13 cellular contexts compared by ENCODE assay signal in the genomic region with DNA sequence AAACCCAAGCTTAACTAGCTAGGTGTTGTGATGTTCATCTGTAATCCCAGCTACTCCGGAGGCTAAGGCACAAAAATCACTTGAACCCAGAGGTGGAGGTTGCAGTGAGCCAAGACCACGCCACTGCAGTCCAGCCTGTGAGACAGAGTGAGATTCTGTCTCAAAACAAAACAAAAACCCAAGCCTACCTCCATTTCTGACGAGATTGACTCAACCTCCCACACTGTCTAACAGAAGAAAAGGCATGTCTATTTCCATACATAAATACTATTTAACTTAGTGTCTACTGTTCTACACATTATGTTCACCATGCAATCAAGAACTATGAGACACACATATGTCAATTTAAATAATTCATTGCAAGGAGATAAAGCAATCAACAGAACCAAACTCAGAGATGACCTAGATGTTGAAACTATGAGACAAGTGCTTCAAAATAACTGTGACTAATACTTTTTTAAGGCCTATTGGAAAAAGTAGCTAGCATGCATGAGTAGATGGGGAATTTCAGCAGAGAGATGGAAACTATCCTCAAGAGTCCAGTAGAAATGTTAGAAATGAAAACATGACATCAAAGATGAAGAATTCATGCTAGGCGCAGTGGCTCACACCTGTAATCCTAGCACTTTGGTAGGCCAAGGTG.
A peak's percentile ranks its signal among the peaks of the same experiment; 100 is the strongest.
DNase-seq lines count a peak whose midpoint lies in the region; ATAC-seq lines count a peak whose summit lies in the region.
"Had no signal": no experiment of that assay in that cellular context is flagged by ENCODE, and none has a peak within 500 bp of the region (broad histone marks: within the 10 kb centered on the region; RNA-seq: fewer than 3 reads in every experiment).

No MANE protein-coding gene starts in this region.

- no peaks in the 10 kb centered on the region for H3K9me3 Mint-ChIP-seq in activated T-helper 1 cell treated with anti-CD3 and anti-CD28 coated beads, Interleukin-12 subunit alpha, Interleukin-12 subunit beta, Interleukin-2, Interleukin-4 antibody, amounts not matched to agents 30 ng/mL and 10 ng/mL and 1 ng/mL, durations not matched to agents 14 hours and 24 hours and 36 hours

- H3K27me3 Mint-ChIP-seq in activated T-helper 1 cell treated with anti-CD3 and anti-CD28 coated beads, Interleukin-12 subunit alpha, Interleukin-12 subunit beta, Interleukin-2, Interleukin-4 antibody, amounts not matched to agents 30 ng/mL and 10 ng/mL and 1 ng/mL, durations not matched to agents 14 hours and 24 hours and 36 hours (ENCODE audit: insufficient read depth): peaks cover 6% of the 10 kb centered on the region

- no peak for DNase-seq in activated T-helper 1 cell treated with anti-CD3 and anti-CD28 coated beads, Interleukin-12 subunit alpha, Interleukin-12 subunit beta, Interleukin-2, Interleukin-4 antibody, amounts not matched to agents 30 ng/mL and 10 ng/mL and 1 ng/mL, durations not matched to agents 14 hours and 24 hours and 36 hours (ENCODE audit: low spot score)
- DNase-seq in GF-D8 (lab: John Stamatoyannopoulos, UW): no peak
- no peak for DNase-seq in hippocampal formation (lab: John Stamatoyannopoulos, UW)
- DNase-seq: amniotic stem cell; Calu3; effector CD4-positive, alpha-beta T cell; heart left ventricle; NCI-H2227 treated with DMSO at 0.1 percent for 48 hours; pancreas had no signal

- peak overlapping the region; percentile 82 for H3K27ac Mint-ChIP-seq in activated T-helper 1 cell treated with anti-CD3 and anti-CD28 coated beads, Interleukin-12 subunit alpha, Interleukin-12 subunit beta, Interleukin-2, Interleukin-4 antibody, amounts not matched to agents 30 ng/mL and 10 ng/mL and 1 ng/mL, durations not matched to agents 14 hours and 24 hours and 36 hours

- no peak overlapping the region for H3K4me3 Mint-ChIP-seq in activated T-helper 1 cell treated with anti-CD3 and anti-CD28 coated beads, Interleukin-12 subunit alpha, Interleukin-12 subunit beta, Interleukin-2, Interleukin-4 antibody, amounts not matched to agents 30 ng/mL and 10 ng/mL and 1 ng/mL, durations not matched to agents 14 hours and 24 hours and 36 hours

- no peaks in the 10 kb centered on the region for H3K36me3 Mint-ChIP-seq in activated T-helper 1 cell treated with anti-CD3 and anti-CD28 coated beads, Interleukin-12 subunit alpha, Interleukin-12 subunit beta, Interleukin-2, Interleukin-4 antibody, amounts not matched to agents 30 ng/mL and 10 ng/mL and 1 ng/mL, durations not matched to agents 14 hours and 24 hours and 36 hours (ENCODE audit: low read depth)

- H3K4me1 Mint-ChIP-seq in activated T-helper 1 cell treated with anti-CD3 and anti-CD28 coated beads, Interleukin-12 subunit alpha, Interleukin-12 subunit beta, Interleukin-2, Interleukin-4 antibody, amounts not matched to agents 30 ng/mL and 10 ng/mL and 1 ng/mL, durations not matched to agents 14 hours and 24 hours and 36 hours (ENCODE audit: low read depth): no peaks in the 10 kb centered on the region

- intact Hi-C loops in activated T-helper 1 cell treated with anti-CD3 and anti-CD28 coated beads, Interleukin-12 subunit alpha, Interleukin-12 subunit beta, Interleukin-2, Interleukin-4 antibody, amounts not matched to agents 30 ng/mL and 10 ng/mL and 1 ng/mL, durations not matched to agents 14 hours and 24 hours and 36 hours (cut with micrococcal nuclease): loop anchor here (2.0 kb wide), 1 partner anchor 271 kb away; no protein-coding TSS in a partner anchor

- ATAC-seq in GM18498 (IDR thresholded peaks at IDR 0.05; ENCODE audit: unreplicated experiment): peak; percentile 73
- peak; percentile 74 for ATAC-seq in GM18909 (IDR thresholded peaks at IDR 0.05; ENCODE audit: poor library complexity, unreplicated experiment)
- ATAC-seq in HG02798 (IDR thresholded peaks at IDR 0.05; ENCODE audit: poor library complexity, unreplicated experiment): peak; percentile 80
- no peak for ATAC-seq in HG02981 (IDR thresholded peaks at IDR 0.05; ENCODE audit: unreplicated experiment)
- ATAC-seq: heart left ventricle, pancreas had no signal
